ENCODE assay signal across 8 cellular contexts in genomic region chr17:56499799-56500388, GRCh38.
DNase-seq lines count a peak whose midpoint lies in the region; ATAC-seq lines count a peak whose summit lies in the region.

No MANE protein-coding gene starts in this region.

- no peaks in the 10 kb centered on the region for H3K36me3 Mint-ChIP-seq in activated T-cell treated with anti-CD3 and anti-CD28 coated beads, Interleukin-2, amount 50 U/mL, for 72 hours (ENCODE audit: insufficient read depth in 2 of 2)

- ATAC-seq in activated T-cell treated with anti-CD3 and anti-CD28 coated beads, Interleukin-2, amount 50 U/mL, for 72 hours (replicated peaks in 1 of 2) = no peak

- no peak overlapping the region for H3K4me3 Mint-ChIP-seq in activated T-cell treated with anti-CD3 and anti-CD28 coated beads, Interleukin-2, amount 50 U/mL, for 72 hours

- H3K4me1 Mint-ChIP-seq in activated T-cell treated with anti-CD3 and anti-CD28 coated beads, Interleukin-2, amount 50 U/mL, for 72 hours (ENCODE audit: low read depth) = no peaks in the 10 kb centered on the region

- no peaks in the 10 kb centered on the region for H3K9me3 Mint-ChIP-seq in activated T-cell treated with anti-CD3 and anti-CD28 coated beads, Interleukin-2, amount 50 U/mL, for 72 hours

- H3K27me3 Mint-ChIP-seq in activated T-cell treated with anti-CD3 and anti-CD28 coated beads, Interleukin-2, amount 50 U/mL, for 72 hours (ENCODE audit: low read depth) = no peaks in the 10 kb centered on the region

- DNase-seq in activated T-cell treated with anti-CD3 and anti-CD28 coated beads, Interleukin-2, amount 50 U/mL, for 72 hours = peak; percentile 15 to 19
- no peak for DNase-seq in activated T-cell treated with anti-CD3 and anti-CD28 coated beads, Interleukin-2, amount 50 U/mL, for 1 hour
- peak; percentile 81 for DNase-seq in NCI-H82 (lab: John Stamatoyannopoulos, UW)
- DNase-seq in dermis microvascular lymphatic vessel endothelial cell (ENCODE audit: low read depth in 2 of 2) = peak; percentile 39 to 55
- peak; percentile 42 for DNase-seq in stimulated activated CD4-positive, alpha-beta T cell treated with anti-CD3 and anti-CD28 coated beads, Interleukin-15, amount 100 ng/mL, for 24 hours
- no peak for DNase-seq in activated gamma-delta T cell treated with Interleukin-2 at 50 U/mL for 16 hours
- DNase-seq in kidney glomerular epithelial cell (lab: John Stamatoyannopoulos, UW) = no peak
- DNase-seq in OCI-M2 (lab: John Stamatoyannopoulos, UW; ENCODE audit: unreplicated experiment) = no peak

- no peak overlapping the region for H3K27ac Mint-ChIP-seq in activated T-cell treated with anti-CD3 and anti-CD28 coated beads, Interleukin-2, amount 50 U/mL, for 72 hours

Comparison
In these comparisons a context has a peak if more than half of its experiments do, and no peak if none do; other contexts are left out.
1. DNase-seq: peak in activated T-cell treated with anti-CD3 and anti-CD28 coated beads, Interleukin-2, amount 50 U/mL, for 72 hours (2 of 2), NCI-H82 (single experiment), dermis microvascular lymphatic vessel endothelial cell (2 of 2) and stimulated activated CD4-positive, alpha-beta T cell treated with anti-CD3 and anti-CD28 coated beads, Interleukin-15, amount 100 ng/mL, for 24 hours (single experiment); none in activated T-cell treated with anti-CD3 and anti-CD28 coated beads, Interleukin-2, amount 50 U/mL, for 1 hour (single experiment), activated gamma-delta T cell treated with Interleukin-2 at 50 U/mL for 16 hours (single experiment), kidney glomerular epithelial cell (single experiment) and OCI-M2 (single experiment).